Comparison of ENCODE assay signal across 22 cellular contexts in the genomic region with DNA sequence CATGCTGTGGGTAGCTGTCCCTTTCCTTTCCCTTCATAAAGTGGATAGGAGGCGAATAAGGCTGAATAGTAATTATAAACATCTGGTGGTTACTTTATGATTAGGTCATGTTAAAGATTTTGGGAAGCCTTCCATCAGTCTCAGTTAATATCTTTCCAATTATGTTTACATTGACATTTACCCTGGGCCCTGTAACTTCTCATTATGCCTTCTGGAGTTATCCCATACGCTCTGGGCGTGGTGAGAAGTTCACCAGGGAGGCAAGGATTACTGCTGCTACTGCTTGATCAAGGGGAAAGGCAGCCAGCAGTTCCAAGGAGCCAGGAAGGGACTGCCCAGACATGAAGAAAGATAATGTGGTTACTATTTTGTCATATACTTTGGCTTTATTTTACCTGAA.
"Had no signal": no experiment of that assay in that cellular context is flagged by ENCODE, and none has a peak within 500 bp of the region (broad histone marks: within the 10 kb centered on the region; RNA-seq: fewer than 3 reads in every experiment).

No MANE protein-coding gene starts in this region.

- H3K27ac Mint-ChIP-seq: activated B cell treated with CpG ODN at 0.5 μM for 24 hours; activated CD4-positive, alpha-beta T cell treated with anti-CD3 and anti-CD28 coated beads, Interleukin-2, amount 10 ng/mL, durations not matched to agents 24 days and 14 days; activated CD8-positive, alpha-beta memory T cell treated with anti-CD3 and anti-CD28 coated beads, Interleukin-2, amount 10 ng/mL, durations not matched to agents 7 days and 5 days; activated naive CD8-positive, alpha-beta T cell; activated T-cell treated with anti-CD3 and anti-CD28 coated beads, Interleukin-2, amount 50 U/mL, for 24 hours; activated T-helper 1 cell treated with anti-CD3 and anti-CD28 coated beads, Interleukin-12 subunit alpha, Interleukin-12 subunit beta, Interleukin-2, Interleukin-4 antibody, amounts not matched to agents 30 ng/mL and 10 ng/mL and 1 ng/mL, durations not matched to agents 14 hours and 24 hours and 36 hours; T-cell had no signal

- H3K4me3 ChIP-seq: cardiac muscle cell had no signal

- H3K4me1 Mint-ChIP-seq: activated CD8-positive, alpha-beta memory T cell treated with anti-CD3 and anti-CD28 coated beads, Interleukin-2, amount 10 ng/mL, durations not matched to agents 7 days and 5 days; T-cell had no signal

- H3K4me3 Mint-ChIP-seq: activated B cell treated with CpG ODN at 0.5 μM for 24 hours; activated CD4-positive, alpha-beta T cell treated with anti-CD3 and anti-CD28 coated beads, Interleukin-2, amount 10 ng/mL, durations not matched to agents 24 days and 14 days; activated CD8-positive, alpha-beta memory T cell treated with anti-CD3 and anti-CD28 coated beads, Interleukin-2, amount 10 ng/mL, durations not matched to agents 7 days and 5 days; activated naive CD8-positive, alpha-beta T cell; activated T-cell treated with anti-CD3 and anti-CD28 coated beads, Interleukin-2, amount 50 U/mL, for 24 hours; activated T-helper 1 cell treated with anti-CD3 and anti-CD28 coated beads, Interleukin-12 subunit alpha, Interleukin-12 subunit beta, Interleukin-2, Interleukin-4 antibody, amounts not matched to agents 30 ng/mL and 10 ng/mL and 1 ng/mL, durations not matched to agents 14 hours and 24 hours and 36 hours; T-cell had no signal

- DNase-seq: activated B cell treated with CpG ODN at 0.5 μM for 24 hours; activated CD4-positive, alpha-beta T cell treated with anti-CD3 and anti-CD28 coated beads for 1 hour; activated CD4-positive, alpha-beta T cell treated with anti-CD3 and anti-CD28 coated beads, Interleukin-2, amount 10 ng/mL, durations not matched to agents 24 days and 14 days; activated CD4-positive, alpha-beta T cell treated with anti-CD3 and anti-CD28 coated beads, Interleukin-2, amount 50 U/mL, for 48 hours; activated CD8-positive, alpha-beta memory T cell treated with anti-CD3 and anti-CD28 coated beads, Interleukin-2, amount 10 ng/mL, durations not matched to agents 7 days and 5 days; activated effector memory CD4-positive, alpha-beta T cell treated with anti-CD3 and anti-CD28 coated beads, Interleukin-2, amount 50 U/mL, for 16 hours; activated naive CD4-positive, alpha-beta T cell treated with Interleukin-2 at 50 U/mL for 16 hours; activated T-cell treated with anti-CD3 and anti-CD28 coated beads, Interleukin-2, amount 50 U/mL, for 24 hours; brain microvascular endothelial cell; NCI-H1105 treated with DMSO at 0.1 percent for 48 hours; NCI-H1436 treated with DMSO at 0.1 percent for 48 hours; NCI-H187; NCI-H2081; NCI-H446; NCI-H524; SHP77; T-cell; T-helper 2 cell; T1000 had no signal

- H3K9me3 Mint-ChIP-seq: activated T-cell treated with anti-CD3 and anti-CD28 coated beads, Interleukin-2, amount 50 U/mL, for 24 hours; activated T-helper 1 cell treated with anti-CD3 and anti-CD28 coated beads, Interleukin-12 subunit alpha, Interleukin-12 subunit beta, Interleukin-2, Interleukin-4 antibody, amounts not matched to agents 30 ng/mL and 10 ng/mL and 1 ng/mL, durations not matched to agents 14 hours and 24 hours and 36 hours had no signal

- H3K36me3 ChIP-seq: brain microvascular endothelial cell, cardiac muscle cell had no signal

- H3K27me3 Mint-ChIP-seq: activated B cell treated with CpG ODN at 0.5 μM for 24 hours; activated CD4-positive, alpha-beta T cell treated with anti-CD3 and anti-CD28 coated beads, Interleukin-2, amount 10 ng/mL, durations not matched to agents 24 days and 14 days; activated CD8-positive, alpha-beta memory T cell treated with anti-CD3 and anti-CD28 coated beads, Interleukin-2, amount 10 ng/mL, durations not matched to agents 7 days and 5 days had no signal

- H3K27ac ChIP-seq: brain microvascular endothelial cell, cardiac muscle cell had no signal

- ATAC-seq: activated CD8-positive, alpha-beta memory T cell treated with anti-CD3 and anti-CD28 coated beads, Interleukin-2, amount 10 ng/mL, durations not matched to agents 7 days and 5 days; T-cell had no signal

- H3K36me3 Mint-ChIP-seq: activated CD8-positive, alpha-beta memory T cell treated with anti-CD3 and anti-CD28 coated beads, Interleukin-2, amount 10 ng/mL, durations not matched to agents 7 days and 5 days; activated naive CD8-positive, alpha-beta T cell; T-cell had no signal

- H3K27me3 ChIP-seq: brain microvascular endothelial cell, cardiac muscle cell had no signal
